Comparison of ENCODE assay signal across 18 cellular contexts in the genomic region with DNA sequence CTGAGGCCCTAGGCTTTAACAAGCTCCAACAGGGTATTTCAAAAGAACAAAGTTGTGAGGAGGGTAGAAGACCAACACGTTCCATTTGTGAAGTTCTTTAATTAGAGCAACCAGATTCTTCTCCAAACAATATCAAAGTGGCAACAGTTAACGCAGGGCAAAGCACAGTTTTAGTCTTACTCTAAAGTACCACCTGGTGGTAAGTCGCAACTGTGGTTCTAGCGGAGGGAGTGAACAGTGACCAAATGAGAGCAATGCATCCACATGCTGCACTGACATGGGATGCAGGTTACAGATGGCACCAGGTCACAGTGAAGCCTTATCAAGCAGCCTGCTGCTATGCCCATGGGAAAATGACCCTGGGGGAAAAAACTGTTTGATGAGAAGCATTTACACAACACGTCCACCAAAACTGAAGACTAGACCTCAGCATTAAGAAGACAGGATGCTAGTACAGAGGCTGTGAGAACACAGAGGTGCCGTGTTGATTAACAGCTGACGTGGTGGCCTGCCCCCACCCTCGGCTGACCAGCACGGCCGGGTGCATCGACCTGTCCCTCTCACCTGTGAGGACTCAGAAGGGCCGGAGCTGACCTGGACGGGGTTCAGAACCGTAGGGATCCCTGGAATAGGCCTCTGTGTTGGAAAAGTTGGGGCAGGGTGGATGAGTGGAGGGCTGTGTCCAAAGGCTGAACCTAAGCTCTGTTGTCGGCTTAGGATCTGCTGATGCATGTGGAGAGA.
DNase-seq lines count a peak whose midpoint lies in the region; ATAC-seq and TF ChIP-seq lines count a peak whose summit lies in the region.
"Had no signal": no experiment of that assay in that cellular context is flagged by ENCODE, and none has a peak within 500 bp of the region (broad histone marks: within the 10 kb centered on the region; RNA-seq: fewer than 3 reads in every experiment).

No MANE protein-coding gene starts in this region.

- H2BK120ac ChIP-seq in mesendoderm (ENCODE audit: low read depth, low read length), result no peak overlapping the region

- H2BK5ac ChIP-seq in mesendoderm (ENCODE audit: low read length), result no peak overlapping the region

- no peaks in the 10 kb centered on the region for H3K79me2 ChIP-seq in mesendoderm (ENCODE audit: control insufficient read depth, insufficient read depth, low read length)

- H3K4me3 ChIP-seq in NB4 (ENCODE audit: low read depth, low read length) (no peak overlapping the region), mesendoderm (ENCODE audit: low read length) (no peak overlapping the region), prostate gland (no peak overlapping the region), tibial nerve (no peak overlapping the region)
- H3K4me3 ChIP-seq: GM23338, K562, Peyer's patch had no signal

- TF ChIP-seq POLR2A in NB4 (IDR thresholded peaks at IDR 0.05; ENCODE audit: extremely low read depth, insufficient read length), result no peak
- TF ChIP-seq POLR2A in prostate gland (IDR thresholded peaks at IDR 0.05), result no peak
- no peak for TF ChIP-seq POLR2A in tibial nerve (IDR thresholded peaks at IDR 0.05)

- H3K27ac ChIP-seq in mesendoderm (ENCODE audit: low read depth, low read length), result no peak overlapping the region
- H3K27ac ChIP-seq in prostate gland, result no peak overlapping the region
- H3K27ac ChIP-seq in tibial nerve, result no peak overlapping the region
- H3K27ac ChIP-seq: Peyer's patch had no signal

- no peaks in the 10 kb centered on the region for H3K36me3 ChIP-seq in mesendoderm (ENCODE audit: control insufficient read depth, insufficient read depth, low read length)
- H3K36me3 ChIP-seq in prostate gland, result no peaks in the 10 kb centered on the region
- peaks cover 0 to 46% (median 0%) of the 10 kb centered on the region in 3 donors for H3K36me3 ChIP-seq in tibial nerve
- H3K36me3 ChIP-seq: Peyer's patch had no signal

- H3K9ac ChIP-seq in mesendoderm (ENCODE audit: low read length), result no peak overlapping the region

- no peak overlapping the region for H3K4me2 ChIP-seq in mesendoderm (ENCODE audit: low read length)

- H2BK15ac ChIP-seq in mesendoderm (replicated peaks; ENCODE audit: low read depth), result no peak overlapping the region

- no peaks in the 10 kb centered on the region for H3K79me1 ChIP-seq in mesendoderm (ENCODE audit: low read length)

- no peaks in the 10 kb centered on the region for H3K9me3 ChIP-seq in prostate gland
- H3K9me3 ChIP-seq in tibial nerve, result no peaks in the 10 kb centered on the region
- H3K9me3 ChIP-seq: Peyer's patch had no signal

- TF ChIP-seq CTCF in NB4 (IDR thresholded peaks at IDR 0.05; ENCODE audit: low read depth, low read length), result no peak
- no peak for TF ChIP-seq CTCF in prostate gland (IDR thresholded peaks at IDR 0.05)
- no peak for TF ChIP-seq CTCF in GM13977 (IDR thresholded peaks at IDR 0.05; ENCODE audit: extremely low read depth, insufficient read depth, missing control alignments)
- TF ChIP-seq CTCF in tibial nerve (IDR thresholded peaks at IDR 0.05), result no peak

- DNase-seq in NB4 (ENCODE audit: low read depth) (peak; percentile 6), mesendoderm (peak; percentile 7), prostate gland (ENCODE audit: low spot score) (no peak), GM13977 (ENCODE audit: low spot score) (no peak), tibial nerve (ENCODE audit: low spot score in 2 of 2) (no peak)
- DNase-seq: Calu3; CD4-positive, alpha-beta memory T cell; DMS53; NCI-H1092; NCI-H146; NCI-H2081; NCI-H510A treated with DMSO at 0.1 percent for 48 hours; Peyer's patch; SHP77 treated with DMSO at 0.1 percent for 48 hours had no signal

- H2AK5ac ChIP-seq in mesendoderm (ENCODE audit: low read length), result no peak overlapping the region

- no peak overlapping the region for H3K4ac ChIP-seq in mesendoderm (ENCODE audit: low read depth, low read length)

- no CpG with 5 or more reads among the region's 15 CpGs for WGBS in mesendoderm (ENCODE audit: extremely low coverage, insufficient coverage, low lambda C conversion rate)
- 83% methylated on average over 15 of the region's 15 CpGs for WGBS in prostate gland
- WGBS in tibial nerve, 2 donors, result 85 to 93% methylated on average over 15 of the region's 15 CpGs

- H3K18ac ChIP-seq in mesendoderm (ENCODE audit: low read length), result no peak overlapping the region

- H3K56ac ChIP-seq in mesendoderm (ENCODE audit: low read length), result no peak overlapping the region

- peak; percentile 68 for ATAC-seq in SK-N-SH treated with all-trans-retinoic acid at 6 μM for 48 hours
- ATAC-seq in GM21515 (IDR thresholded peaks at IDR 0.05; ENCODE audit: unreplicated experiment), result no peak
- ATAC-seq: GM23338, K562 had no signal

- in situ Hi-C loops in GM13977 (cut with MboI; ENCODE audit: low pct_unique_long_range_greater_than_20kb, low sequenced_read_pairs, unreplicated experiment), result no loop called here

- H3K27me3 ChIP-seq in mesendoderm (ENCODE audit: insufficient read depth, low read length, poor library complexity), result no peaks in the 10 kb centered on the region
- H3K27me3 ChIP-seq in prostate gland (replicated peaks; ENCODE audit: insufficient read depth), result no peaks in the 10 kb centered on the region
- no peaks in the 10 kb centered on the region for H3K27me3 ChIP-seq in tibial nerve
- H3K27me3 ChIP-seq: Peyer's patch had no signal

- peak overlapping the region; percentile 75 for H3K23ac ChIP-seq in mesendoderm (ENCODE audit: low read length)

- intact Hi-C loops in prostate gland (cut with DNase I), result no loop called here

- no peaks in the 10 kb centered on the region for H3K4me1 ChIP-seq in mesendoderm (ENCODE audit: control insufficient read depth, low read depth, low read length)
- no peaks in the 10 kb centered on the region for H3K4me1 ChIP-seq in prostate gland (replicated peaks)
- H3K4me1 ChIP-seq in tibial nerve, result peaks cover 0 to 13% (median 4%) of the 10 kb centered on the region in 4 donors
- H3K4me1 ChIP-seq: Peyer's patch had no signal

- no peak for TF ChIP-seq EP300 in tibial nerve (IDR thresholded peaks at IDR 0.05)

- no peak overlapping the region for H4K8ac ChIP-seq in mesendoderm (ENCODE audit: low read depth, low read length)

- H4K5ac ChIP-seq in mesendoderm (ENCODE audit: low read length), result no peak overlapping the region

TF ChIP-seq in SK-N-SH treated with all-trans-retinoic acid at 6 μM for 48 hours, 23 proteins besides CTCF, POLR2A, EP300 and RAD21 (continues in another document):
- no peak for TF ChIP-seq SNAI2 (CRISPR knock-in tag; IDR thresholded peaks at IDR 0.05)
- no peak for TF ChIP-seq ZNF8 (CRISPR knock-in tag; IDR thresholded peaks at IDR 0.05)
- TF ChIP-seq, protein P1, sequence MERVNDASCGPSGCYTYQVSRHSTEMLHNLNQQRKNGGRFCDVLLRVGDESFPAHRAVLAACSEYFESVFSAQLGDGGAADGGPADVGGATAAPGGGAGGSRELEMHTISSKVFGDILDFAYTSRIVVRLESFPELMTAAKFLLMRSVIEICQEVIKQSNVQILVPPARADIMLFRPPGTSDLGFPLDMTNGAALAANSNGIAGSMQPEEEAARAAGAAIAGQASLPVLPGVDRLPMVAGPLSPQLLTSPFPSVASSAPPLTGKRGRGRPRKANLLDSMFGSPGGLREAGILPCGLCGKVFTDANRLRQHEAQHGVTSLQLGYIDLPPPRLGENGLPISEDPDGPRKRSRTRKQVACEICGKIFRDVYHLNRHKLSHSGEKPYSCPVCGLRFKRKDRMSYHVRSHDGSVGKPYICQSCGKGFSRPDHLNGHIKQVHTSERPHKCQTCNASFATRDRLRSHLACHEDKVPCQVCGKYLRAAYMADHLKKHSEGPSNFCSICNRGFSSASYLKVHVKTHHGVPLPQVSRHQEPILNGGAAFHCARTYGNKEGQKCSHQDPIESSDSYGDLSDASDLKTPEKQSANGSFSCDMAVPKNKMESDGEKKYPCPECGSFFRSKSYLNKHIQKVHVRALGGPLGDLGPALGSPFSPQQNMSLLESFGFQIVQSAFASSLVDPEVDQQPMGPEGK (CRISPR knock-in tag; IDR thresholded peaks at IDR 0.05; ENCODE audit: borderline replicate concordance), result no peak
- no peak for TF ChIP-seq ESRRG (CRISPR knock-in tag; IDR thresholded peaks at IDR 0.05)
- no peak for TF ChIP-seq ARNTL (CRISPR knock-in tag; IDR thresholded peaks at IDR 0.05; ENCODE audit: borderline replicate concordance, low read depth)
- TF ChIP-seq, protein P2, sequence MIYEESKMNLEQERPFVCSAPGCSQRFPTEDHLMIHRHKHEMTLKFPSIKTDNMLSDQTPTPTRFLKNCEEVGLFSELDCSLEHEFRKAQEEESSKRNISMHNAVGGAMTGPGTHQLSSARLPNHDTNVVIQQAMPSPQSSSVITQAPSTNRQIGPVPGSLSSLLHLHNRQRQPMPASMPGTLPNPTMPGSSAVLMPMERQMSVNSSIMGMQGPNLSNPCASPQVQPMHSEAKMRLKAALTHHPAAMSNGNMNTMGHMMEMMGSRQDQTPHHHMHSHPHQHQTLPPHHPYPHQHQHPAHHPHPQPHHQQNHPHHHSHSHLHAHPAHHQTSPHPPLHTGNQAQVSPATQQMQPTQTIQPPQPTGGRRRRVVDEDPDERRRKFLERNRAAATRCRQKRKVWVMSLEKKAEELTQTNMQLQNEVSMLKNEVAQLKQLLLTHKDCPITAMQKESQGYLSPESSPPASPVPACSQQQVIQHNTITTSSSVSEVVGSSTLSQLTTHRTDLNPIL (CRISPR knock-in tag; IDR thresholded peaks at IDR 0.05; ENCODE audit: low read depth), result no peak
- TF ChIP-seq RARB (CRISPR knock-in tag; IDR thresholded peaks at IDR 0.05), result no peak
- TF ChIP-seq PPARA (CRISPR knock-in tag; IDR thresholded peaks at IDR 0.05; ENCODE audit: borderline replicate concordance), result no peak
- TF ChIP-seq, protein P3, sequence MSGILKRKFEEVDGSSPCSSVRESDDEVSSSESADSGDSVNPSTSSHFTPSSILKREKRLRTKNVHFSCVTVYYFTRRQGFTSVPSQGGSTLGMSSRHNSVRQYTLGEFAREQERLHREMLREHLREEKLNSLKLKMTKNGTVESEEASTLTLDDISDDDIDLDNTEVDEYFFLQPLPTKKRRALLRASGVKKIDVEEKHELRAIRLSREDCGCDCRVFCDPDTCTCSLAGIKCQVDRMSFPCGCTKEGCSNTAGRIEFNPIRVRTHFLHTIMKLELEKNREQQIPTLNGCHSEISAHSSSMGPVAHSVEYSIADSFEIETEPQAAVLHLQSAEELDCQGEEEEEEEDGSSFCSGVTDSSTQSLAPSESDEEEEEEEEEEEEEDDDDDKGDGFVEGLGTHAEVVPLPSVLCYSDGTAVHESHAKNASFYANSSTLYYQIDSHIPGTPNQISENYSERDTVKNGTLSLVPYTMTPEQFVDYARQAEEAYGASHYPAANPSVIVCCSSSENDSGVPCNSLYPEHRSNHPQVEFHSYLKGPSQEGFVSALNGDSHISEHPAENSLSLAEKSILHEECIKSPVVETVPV (CRISPR knock-in tag; IDR thresholded peaks at IDR 0.05), result no peak

Comparison
In these comparisons a context has a peak if more than half of its experiments do, and no peak if none do; other contexts are left out.
1. DNase-seq: peak in NB4 (single experiment) and mesendoderm (single experiment); none in prostate gland (single experiment), GM13977 (single experiment) and tibial nerve (0 of 2).